ENCODE assay signal across 1 cellular context in genomic region chr11:65522640-65523322, GRCh38.
A peak's percentile ranks its signal among the peaks of the same experiment; 100 is the strongest.
TF ChIP-seq lines count a peak whose summit lies in the region.

No MANE protein-coding gene starts in this region.

TF ChIP-seq in K562, 482 proteins besides CTCF, POLR2A, EP300 and RAD21 (continued from another document):
- TF ChIP-seq, protein P1, sequence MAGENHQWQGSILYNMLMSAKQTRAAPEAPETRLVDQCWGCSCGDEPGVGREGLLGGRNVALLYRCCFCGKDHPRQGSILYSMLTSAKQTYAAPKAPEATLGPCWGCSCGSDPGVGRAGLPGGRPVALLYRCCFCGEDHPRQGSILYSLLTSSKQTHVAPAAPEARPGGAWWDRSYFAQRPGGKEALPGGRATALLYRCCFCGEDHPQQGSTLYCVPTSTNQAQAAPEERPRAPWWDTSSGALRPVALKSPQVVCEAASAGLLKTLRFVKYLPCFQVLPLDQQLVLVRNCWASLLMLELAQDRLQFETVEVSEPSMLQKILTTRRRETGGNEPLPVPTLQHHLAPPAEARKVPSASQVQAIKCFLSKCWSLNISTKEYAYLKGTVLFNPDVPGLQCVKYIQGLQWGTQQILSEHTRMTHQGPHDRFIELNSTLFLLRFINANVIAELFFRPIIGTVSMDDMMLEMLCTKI (IDR thresholded peaks at IDR 0.05; ENCODE audit: partially characterized antibody), result no peak
- TF ChIP-seq ZSCAN29 (IDR thresholded peaks at IDR 0.05) (no peak), NCOR1 (IDR thresholded peaks at IDR 0.05) (peak; percentile 22; the same call in 1 of the 2 replicates), HNRNPL (IDR thresholded peaks at IDR 0.05; ENCODE audit: low read depth, low read length) (no peak), RFX5 (IDR thresholded peaks at IDR 0.05; ENCODE audit: low read depth, low read length) (no peak), NFE2 (IDR thresholded peaks at IDR 0.05; ENCODE audit: low read depth) (0 out of 2 replicates have a peak, but pooled peaks have one; percentile 9), GATAD2A (IDR thresholded peaks at IDR 0.05) (peak; percentile 22; the same call in 1 of the 2 replicates), DLX4 (CRISPR knock-in tag; IDR thresholded peaks at IDR 0.05) (no peak), SRF (CRISPR knock-in tag; IDR thresholded peaks at IDR 0.05) (peak in 1 of 2 experiments; percentile 44; a peak in 1 of 4 replicates), ZNF175 (CRISPR knock-in tag; IDR thresholded peaks at IDR 0.05; ENCODE audit: low read depth) (no peak), FOSL1 (tag; conservative IDR thresholded peaks at IDR 0.05) (no peak), MLLT1 (IDR thresholded peaks at IDR 0.05) (peak in 1 of 2 experiments; percentile 52; a peak in 1 of 4 replicates), CBFA2T3 (IDR thresholded peaks at IDR 0.05) (peak; percentile 51), CCAR2 (IDR thresholded peaks at IDR 0.05; ENCODE audit: low read depth, low read length) (no peak), SMARCE1 (IDR thresholded peaks at IDR 0.05) (peak; percentile 65; the same call in 1 of the 2 replicates), FOXK1 (CRISPR knock-in tag; IDR thresholded peaks at IDR 0.05; ENCODE audit: borderline replicate concordance) (0 out of 2 replicates have a peak, but pooled peaks have one; percentile 31), THAP12 (CRISPR knock-in tag; IDR thresholded peaks at IDR 0.05) (no peak)
- TF ChIP-seq, protein P2, sequence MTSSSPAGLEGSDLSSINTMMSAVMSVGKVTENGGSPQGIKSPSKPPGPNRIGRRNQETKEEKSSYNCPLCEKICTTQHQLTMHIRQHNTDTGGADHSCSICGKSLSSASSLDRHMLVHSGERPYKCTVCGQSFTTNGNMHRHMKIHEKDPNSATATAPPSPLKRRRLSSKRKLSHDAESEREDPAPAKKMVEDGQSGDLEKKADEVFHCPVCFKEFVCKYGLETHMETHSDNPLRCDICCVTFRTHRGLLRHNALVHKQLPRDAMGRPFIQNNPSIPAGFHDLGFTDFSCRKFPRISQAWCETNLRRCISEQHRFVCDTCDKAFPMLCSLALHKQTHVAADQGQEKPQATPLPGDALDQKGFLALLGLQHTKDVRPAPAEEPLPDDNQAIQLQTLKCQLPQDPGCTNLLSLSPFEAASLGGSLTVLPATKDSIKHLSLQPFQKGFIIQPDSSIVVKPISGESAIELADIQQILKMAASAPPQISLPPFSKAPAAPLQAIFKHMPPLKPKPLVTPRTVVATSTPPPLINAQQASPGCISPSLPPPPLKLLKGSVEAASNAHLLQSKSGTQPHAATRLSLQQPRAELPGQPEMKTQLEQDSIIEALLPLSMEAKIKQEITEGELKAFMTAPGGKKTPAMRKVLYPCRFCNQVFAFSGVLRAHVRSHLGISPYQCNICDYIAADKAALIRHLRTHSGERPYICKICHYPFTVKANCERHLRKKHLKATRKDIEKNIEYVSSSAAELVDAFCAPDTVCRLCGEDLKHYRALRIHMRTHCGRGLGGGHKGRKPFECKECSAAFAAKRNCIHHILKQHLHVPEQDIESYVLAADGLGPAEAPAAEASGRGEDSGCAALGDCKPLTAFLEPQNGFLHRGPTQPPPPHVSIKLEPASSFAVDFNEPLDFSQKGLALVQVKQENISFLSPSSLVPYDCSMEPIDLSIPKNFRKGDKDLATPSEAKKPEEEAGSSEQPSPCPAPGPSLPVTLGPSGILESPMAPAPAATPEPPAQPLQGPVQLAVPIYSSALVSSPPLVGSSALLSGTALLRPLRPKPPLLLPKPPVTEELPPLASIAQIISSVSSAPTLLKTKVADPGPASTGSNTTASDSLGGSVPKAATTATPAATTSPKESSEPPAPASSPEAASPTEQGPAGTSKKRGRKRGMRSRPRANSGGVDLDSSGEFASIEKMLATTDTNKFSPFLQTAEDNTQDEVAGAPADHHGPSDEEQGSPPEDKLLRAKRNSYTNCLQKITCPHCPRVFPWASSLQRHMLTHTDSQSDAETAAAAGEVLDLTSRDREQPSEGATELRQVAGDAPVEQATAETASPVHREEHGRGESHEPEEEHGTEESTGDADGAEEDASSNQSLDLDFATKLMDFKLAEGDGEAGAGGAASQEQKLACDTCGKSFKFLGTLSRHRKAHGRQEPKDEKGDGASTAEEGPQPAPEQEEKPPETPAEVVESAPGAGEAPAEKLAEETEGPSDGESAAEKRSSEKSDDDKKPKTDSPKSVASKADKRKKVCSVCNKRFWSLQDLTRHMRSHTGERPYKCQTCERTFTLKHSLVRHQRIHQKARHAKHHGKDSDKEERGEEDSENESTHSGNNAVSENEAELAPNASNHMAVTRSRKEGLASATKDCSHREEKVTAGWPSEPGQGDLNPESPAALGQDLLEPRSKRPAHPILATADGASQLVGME (CRISPR knock-in tag; IDR thresholded peaks at IDR 0.05), result no peak
- TF ChIP-seq, protein P3, sequence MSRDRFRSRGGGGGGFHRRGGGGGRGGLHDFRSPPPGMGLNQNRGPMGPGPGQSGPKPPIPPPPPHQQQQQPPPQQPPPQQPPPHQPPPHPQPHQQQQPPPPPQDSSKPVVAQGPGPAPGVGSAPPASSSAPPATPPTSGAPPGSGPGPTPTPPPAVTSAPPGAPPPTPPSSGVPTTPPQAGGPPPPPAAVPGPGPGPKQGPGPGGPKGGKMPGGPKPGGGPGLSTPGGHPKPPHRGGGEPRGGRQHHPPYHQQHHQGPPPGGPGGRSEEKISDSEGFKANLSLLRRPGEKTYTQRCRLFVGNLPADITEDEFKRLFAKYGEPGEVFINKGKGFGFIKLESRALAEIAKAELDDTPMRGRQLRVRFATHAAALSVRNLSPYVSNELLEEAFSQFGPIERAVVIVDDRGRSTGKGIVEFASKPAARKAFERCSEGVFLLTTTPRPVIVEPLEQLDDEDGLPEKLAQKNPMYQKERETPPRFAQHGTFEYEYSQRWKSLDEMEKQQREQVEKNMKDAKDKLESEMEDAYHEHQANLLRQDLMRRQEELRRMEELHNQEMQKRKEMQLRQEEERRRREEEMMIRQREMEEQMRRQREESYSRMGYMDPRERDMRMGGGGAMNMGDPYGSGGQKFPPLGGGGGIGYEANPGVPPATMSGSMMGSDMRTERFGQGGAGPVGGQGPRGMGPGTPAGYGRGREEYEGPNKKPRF (IDR thresholded peaks at IDR 0.05; ENCODE audit: low read depth, low read length), result no peak
